Comparison of ENCODE assay signal across 19 cellular contexts in genomic region chr18:7754725-7755181, GRCh38.
DNase-seq lines count a peak whose midpoint lies in the region; ATAC-seq, FAIRE-seq and TF ChIP-seq lines count a peak whose summit lies in the region.
"Had no signal": no experiment of that assay in that cellular context is flagged by ENCODE, and none has a peak within 500 bp of the region (broad histone marks: within the 10 kb centered on the region; RNA-seq: fewer than 3 reads in every experiment).

No MANE protein-coding gene starts in this region.

- no peaks in the 10 kb centered on the region for H3K36me3 Mint-ChIP-seq in natural killer cell
- H3K36me3 Mint-ChIP-seq: activated CD8-positive, alpha-beta memory T cell treated with anti-CD3 and anti-CD28 coated beads, Interleukin-2, amount 10 ng/mL, durations not matched to agents 7 days and 5 days had no signal

- ATAC-seq in left lung (peak; percentile 36), natural killer cell (no peak)
- ATAC-seq: activated CD8-positive, alpha-beta memory T cell treated with anti-CD3 and anti-CD28 coated beads, Interleukin-2, amount 10 ng/mL, durations not matched to agents 7 days and 5 days; GM23338 had no signal

- H3K9me3 Mint-ChIP-seq in natural killer cell = peaks cover 0 to 6% of the 10 kb centered on the region in 2 donors
- H3K9me3 Mint-ChIP-seq: GM23338 had no signal

- H3K4me1 ChIP-seq in HUES48 (ENCODE audit: control insufficient read depth, insufficient read depth, low read length) (peaks cover 9% of the 10 kb centered on the region), left lung (peaks cover 9 to 27% of the 10 kb centered on the region in 2 donors)

- intact Hi-C loops in left lung (cut with DNase I) = no loop called here
- intact Hi-C loops in natural killer cell (cut with micrococcal nuclease) = no loop called here

- no peak overlapping the region for H3K27ac Mint-ChIP-seq in natural killer cell
- H3K27ac Mint-ChIP-seq: activated CD8-positive, alpha-beta memory T cell treated with anti-CD3 and anti-CD28 coated beads, Interleukin-2, amount 10 ng/mL, durations not matched to agents 7 days and 5 days; GM23338 had no signal

- H3K9me3 ChIP-seq in HUES48 (ENCODE audit: control insufficient read depth, insufficient read depth, low read length) (no peaks in the 10 kb centered on the region), left lung (no peaks in the 10 kb centered on the region)

- H3K27me3 Mint-ChIP-seq in natural killer cell (ENCODE audit: low read depth in 2 of 2) = no peaks in the 10 kb centered on the region
- H3K27me3 Mint-ChIP-seq: activated CD8-positive, alpha-beta memory T cell treated with anti-CD3 and anti-CD28 coated beads, Interleukin-2, amount 10 ng/mL, durations not matched to agents 7 days and 5 days had no signal

- H3K27ac ChIP-seq in HUES48 (ENCODE audit: low read depth, low read length) (peak overlapping the region; percentile 54), left lung (peak overlapping the region in 1 of 2 donors; percentile 24)

- H3K4me3 ChIP-seq in HUES48 (ENCODE audit: low read depth, low read length) (no peak overlapping the region), left lung (no peak overlapping the region)
- H3K4me3 ChIP-seq: GM23338 had no signal

- FAIRE-seq in frontal cortex (lab: Jason Lieb, UNC) = no peak
- FAIRE-seq: endothelial cell of umbilical vein, GM12891 had no signal

- no peak overlapping the region for H3K9ac ChIP-seq in HUES48 (ENCODE audit: low read depth, low read length)

- H3K27me3 ChIP-seq in HUES48 (ENCODE audit: control insufficient read depth, insufficient read depth, low read length) (no peaks in the 10 kb centered on the region), left lung (no peaks in the 10 kb centered on the region)

- no peak overlapping the region for H3K4me3 Mint-ChIP-seq in natural killer cell
- H3K4me3 Mint-ChIP-seq: activated CD8-positive, alpha-beta memory T cell treated with anti-CD3 and anti-CD28 coated beads, Interleukin-2, amount 10 ng/mL, durations not matched to agents 7 days and 5 days; GM23338 had no signal

- DNase-seq in glomerular visceral epithelial cell (ENCODE audit: extremely low spot score) (peak; percentile 48), left lung (no peak), renal cortical epithelial cell (ENCODE audit: low read depth) (peak; percentile 83), NCI-H2107 treated with DMSO at 0.1 percent for 48 hours (lab: John Stamatoyannopoulos, UW; ENCODE audit: unreplicated experiment) (no peak), natural killer cell (no peak), frontal cortex (ENCODE audit: low spot score in 2 of 2) (no peak), NCI-H1048 (lab: John Stamatoyannopoulos, UW) (no peak)
- DNase-seq: activated CD4-positive, CD25-positive, alpha-beta regulatory T cell; activated CD8-positive, alpha-beta memory T cell treated with anti-CD3 and anti-CD28 coated beads, Interleukin-2, amount 10 ng/mL, durations not matched to agents 7 days and 5 days; foreskin melanocyte; GF-D8; NCI-H2107; NCI-H526; stimulated activated CD4-positive, alpha-beta T cell treated with anti-CD3 and anti-CD28 coated beads, Interleukin-4, amount 100 ng/mL, for 1 hour; T-helper 2 cell had no signal

- no peaks in the 10 kb centered on the region for H3K36me3 ChIP-seq in HUES48 (ENCODE audit: control insufficient read depth, insufficient read depth, low read length)
- H3K36me3 ChIP-seq in left lung = no peaks in the 10 kb centered on the region

- H3K4me1 Mint-ChIP-seq in natural killer cell = no peaks in the 10 kb centered on the region
- H3K4me1 Mint-ChIP-seq: activated CD8-positive, alpha-beta memory T cell treated with anti-CD3 and anti-CD28 coated beads, Interleukin-2, amount 10 ng/mL, durations not matched to agents 7 days and 5 days had no signal

- no peak for TF ChIP-seq CTCF in left lung (IDR thresholded peaks at IDR 0.05)
- TF ChIP-seq CTCF in natural killer cell (IDR thresholded peaks at IDR 0.05) = no peak

Comparison
In these comparisons a context has a peak if more than half of its experiments do, and no peak if none do; other contexts are left out.
1. DNase-seq: peak in glomerular visceral epithelial cell (single experiment) and renal cortical epithelial cell (single experiment); none in left lung (0 of 2), NCI-H2107 treated with DMSO at 0.1 percent for 48 hours (single experiment), natural killer cell (single experiment), frontal cortex (0 of 2) and NCI-H1048 (single experiment).